In the genomic region with DNA sequence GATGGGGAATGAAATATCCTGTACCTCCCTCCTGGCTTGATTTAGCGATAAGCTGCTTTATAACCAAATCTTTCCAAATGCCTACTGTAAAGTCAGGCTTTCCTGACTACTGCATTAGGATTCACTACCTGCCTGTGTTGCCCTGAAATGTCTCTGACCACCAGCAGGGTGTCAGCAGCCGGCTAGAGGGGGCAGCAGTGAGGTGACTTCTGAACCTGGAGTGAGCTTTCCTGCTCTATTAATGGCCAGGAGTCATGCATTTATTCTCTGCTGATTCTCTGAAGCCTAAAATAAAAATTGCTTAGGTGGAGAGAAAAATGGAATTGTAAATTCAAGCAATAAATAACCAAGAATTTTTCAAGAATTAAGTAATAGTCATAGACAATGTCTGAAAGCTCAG, we compare ENCODE assay signal across 8 cellular contexts. TPM values are rescaled to one million over a fixed set of nuclear protein-coding genes. Genes with fewer than 3 reads are reported as not detected.
A peak's percentile ranks its signal among the peaks of the same experiment; 100 is the strongest.
DNase-seq lines count a peak whose midpoint lies in the region; ATAC-seq, FAIRE-seq and TF ChIP-seq lines count a peak whose summit lies in the region.

No MANE protein-coding gene starts in this region.

- H4K20me1 ChIP-seq in neural progenitor cell (ENCODE audit: low read depth) = peaks cover 14% of the 10 kb centered on the region

- H3K9ac ChIP-seq in neural progenitor cell = no peak overlapping the region

- H3K4me2 ChIP-seq in neural progenitor cell = no peak overlapping the region

- no peak overlapping the region for H2AFZ ChIP-seq in neural progenitor cell (replicated peaks)

- H3K4me3 Mint-ChIP-seq in endothelial cell (ENCODE audit: unreplicated experiment) (peak overlapping the region; percentile 54), neural progenitor cell (peak overlapping the region; percentile 64)

- no peak for ATAC-seq in GM18861 (IDR thresholded peaks at IDR 0.05; ENCODE audit: unreplicated experiment)
- no peak for ATAC-seq in GM21367 (IDR thresholded peaks at IDR 0.05; ENCODE audit: unreplicated experiment)

- no peak overlapping the region for H3K27ac Mint-ChIP-seq in endothelial cell (ENCODE audit: unreplicated experiment)
- no peak overlapping the region for H3K27ac Mint-ChIP-seq in neural progenitor cell

- H3K4me1 ChIP-seq in neural progenitor cell = peaks cover 12% of the 10 kb centered on the region

- H3K79me2 ChIP-seq in neural progenitor cell (ENCODE audit: low read depth) = no peaks in the 10 kb centered on the region

- peak; percentile 75 for TF ChIP-seq CTCF in AG09309 (IDR thresholded peaks at IDR 0.05; ENCODE audit: control insufficient read depth, insufficient read depth, low read depth, low read length, missing control alignments)
- TF ChIP-seq CTCF in endothelial cell (IDR thresholded peaks at IDR 0.05; ENCODE audit: unreplicated experiment) = peak; percentile 61
- TF ChIP-seq CTCF in neural progenitor cell (IDR thresholded peaks at IDR 0.05) = peak; percentile 77

- H3K4me1 Mint-ChIP-seq in endothelial cell (ENCODE audit: unreplicated experiment) (peaks cover 36% of the 10 kb centered on the region), neural progenitor cell (peaks cover 17% of the 10 kb centered on the region)

- H3K4me3 ChIP-seq in AG09309 (ENCODE audit: control insufficient read depth, low read depth, low read length) (no peak overlapping the region), neural progenitor cell (no peak overlapping the region)

- H3K36me3 Mint-ChIP-seq in endothelial cell (ENCODE audit: low read depth, unreplicated experiment) = peaks cover 17% of the 10 kb centered on the region
- H3K36me3 Mint-ChIP-seq in neural progenitor cell = peaks cover 1% of the 10 kb centered on the region

- peaks cover 51% of the 10 kb centered on the region for H3K27me3 ChIP-seq in neural progenitor cell

- H3K36me3 ChIP-seq in neural progenitor cell = no peaks in the 10 kb centered on the region

- no peak for FAIRE-seq in GM19239 (lab: Jason Lieb, UNC)

- H3K27me3 Mint-ChIP-seq in endothelial cell (ENCODE audit: unreplicated experiment) (peaks cover 11% of the 10 kb centered on the region), neural progenitor cell (ENCODE audit: insufficient read depth, low read depth) (peaks cover 24% of the 10 kb centered on the region)

- peaks cover 11% of the 10 kb centered on the region for H3F3A ChIP-seq in neural progenitor cell (ENCODE audit: low read depth)

- H3K9me3 ChIP-seq in neural progenitor cell (ENCODE audit: low read depth) = no peaks in the 10 kb centered on the region

- DNase-seq in AG09309 (ENCODE audit: low read depth) (no peak), GM19239 (ENCODE audit: insufficient read length, low spot score) (peak; percentile 39), OCI-M1 (lab: John Stamatoyannopoulos, UW) (peak; percentile 27), endothelial cell (ENCODE audit: low spot score) (peak; percentile 58), neural progenitor cell (ENCODE audit: low spot score) (peak; percentile 64), SK-N-DZ (ENCODE audit: low spot score) (no peak)

- no peak overlapping the region for H3K27ac ChIP-seq in neural progenitor cell

- no peaks in the 10 kb centered on the region for H3K9me3 Mint-ChIP-seq in endothelial cell (ENCODE audit: unreplicated experiment)
- no peaks in the 10 kb centered on the region for H3K9me3 Mint-ChIP-seq in neural progenitor cell

RNA-seq across cellular contexts. Expression of gene BACE2, which starts 2.5 kb away (rescaled TPM):
- total RNA-seq in endothelial cell (ENCODE audit: unreplicated experiment) (151 TPM), neural progenitor cell (ENCODE audit: low replicate concordance) (0.15 and 0.71 TPM in 2 replicates)
- not detected in 2 replicates for polyA plus RNA-seq in SK-N-DZ (2014; cell fraction: cytosol; rRNA removed)
- polyA plus RNA-seq in SK-N-DZ (2014; cell fraction: nucleus; rRNA removed) = not detected in 2 replicates

Comparison
In these comparisons a context has a peak if more than half of its experiments do, and no peak if none do; other contexts are left out.
1. DNase-seq: peak in GM19239 (single experiment), OCI-M1 (single experiment), endothelial cell (single experiment) and neural progenitor cell (single experiment); none in AG09309 (single experiment) and SK-N-DZ (single experiment).
2. RNA of gene BACE2, which starts 2.5 kb away (total RNA-seq): 151 TPM in endothelial cell (single experiment); 0.15 to 0.71 TPM in neural progenitor cell; every median in the first group is over 10 times any median in the second.
3. Peak in every context shown above with its lines, with median percentiles within 50 percentile points of each other: CTCF ChIP-seq.